ENCODE assay signal across 8 cellular contexts in the genomic region with DNA sequence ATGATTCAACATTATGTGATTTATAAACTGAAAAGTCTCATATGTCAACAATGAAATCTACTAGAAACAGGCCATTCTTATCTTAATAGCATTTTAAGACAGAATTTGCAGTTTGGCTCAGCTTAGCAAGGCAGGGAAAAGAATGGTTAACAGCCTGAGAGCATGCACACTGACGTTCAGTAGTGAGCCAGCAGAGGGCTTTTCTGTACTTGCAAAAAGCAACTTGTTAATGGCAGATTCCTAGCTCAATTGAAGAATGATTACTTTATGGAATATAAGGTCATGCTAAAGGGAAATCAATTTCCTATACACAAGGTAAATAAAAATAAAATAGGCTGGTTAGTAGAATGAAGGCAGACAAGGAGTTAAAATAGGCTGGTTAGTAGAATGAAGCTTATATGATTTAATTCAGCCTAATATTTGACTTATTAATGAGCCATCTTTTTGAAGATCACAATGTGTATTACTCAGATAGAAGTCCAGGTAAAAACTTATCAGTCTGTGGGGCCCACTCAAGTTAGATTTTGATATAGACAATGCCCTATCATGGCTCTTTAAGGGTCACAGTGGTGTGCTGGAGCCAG.
DNase-seq lines count a peak whose midpoint lies in the region; ATAC-seq, FAIRE-seq and TF ChIP-seq lines count a peak whose summit lies in the region.

No MANE protein-coding gene starts in this region.

- CTCF ChIA-PET in HepG2 (lab: Yijun Ruan, JAX; ENCODE audit: low intra/inter-chr PET ratio, low total read pairs) = interaction anchor here (1.0 kb wide), 1 partner anchor 75 kb away, joined by 5 read pairs; no protein-coding TSS in a partner anchor

- DNase-seq in DMS114 treated with DMSO at 0.1 percent for 48 hours (lab: John Stamatoyannopoulos, UW; ENCODE audit: unreplicated experiment) (peak; percentile 50), NCI-H1417 (lab: John Stamatoyannopoulos, UW) (peak in 2 of 3 experiments; percentile 41 to 81), astrocyte of the hippocampus (ENCODE audit: low read depth, low spot score) (peak; percentile 79), HepG2 (ENCODE audit: low spot score) (peak; percentile 16)
- DNase-seq in activated CD4-positive, alpha-beta T cell treated with anti-CD3 and anti-CD28 coated beads for 48 hours = no peak
- no peak for DNase-seq in stimulated activated CD4-positive, alpha-beta T cell treated with anti-CD3 and anti-CD28 coated beads, Interleukin-4, amount 100 ng/mL, for 4 hours

- H3K9ac ChIP-seq in HepG2 (ENCODE audit: insufficient read depth, low read depth, low read length) = no peak overlapping the region

- in situ Hi-C loops in HepG2 (cut with HindIII; ENCODE audit: extremely low pct_ligation_motif_present, low pct_unique_long_range_greater_than_20kb) = loop anchor here (25.0 kb wide), 1 partner anchor 408 kb away; no protein-coding TSS in a partner anchor

- POLR2A ChIA-PET in HepG2 (lab: Yijun Ruan, JAX) = no interaction called here

- H3K4me2 ChIP-seq in HepG2 (ENCODE audit: low read depth, low read length) = no peak overlapping the region

- H3K4me3 ChIP-seq in HepG2 (replicated peaks in 1 of 3; ENCODE audit: insufficient read depth in 1 of 3, low read depth in 2 of 3, low read length in 3 of 3) = no peak overlapping the region

- TF ChIP-seq POLR2A in HepG2 (IDR thresholded peaks at IDR 0.05; ENCODE audit: insufficient read depth in 1 of 2, low read depth in 2 of 2, low read length in 2 of 2) = no peak

- no TSS peak for BruUV-seq in HepG2 (replicated peaks; lab: Mats Ljungman, UMichigan)

- no peaks in the 10 kb centered on the region for H3K79me2 ChIP-seq in HepG2 (ENCODE audit: insufficient read depth, low read length)

- H3K27ac ChIP-seq in HepG2 (ENCODE audit: extremely low read length, insufficient read depth, low read length) = no peak overlapping the region

- no peak for TF ChIP-seq EP300 in HepG2 (IDR thresholded peaks at IDR 0.05; ENCODE audit: low read depth in 2 of 2, low read length in 2 of 2)
- no peak for TF ChIP-seq EP300 in HepG2 (CRISPR knock-in tag; IDR thresholded peaks at IDR 0.05; ENCODE audit: borderline replicate concordance)

- H3K9me3 ChIP-seq in HepG2 (ENCODE audit: low read length) = no peaks in the 10 kb centered on the region

- H3K4me1 ChIP-seq in HepG2 (ENCODE audit: insufficient read depth, low read length) = no peaks in the 10 kb centered on the region

- ATAC-seq in GM21526 (IDR thresholded peaks at IDR 0.05; ENCODE audit: low FRiP score, unreplicated experiment) = peak; percentile 79
- peak; percentile 82 for ATAC-seq in HepG2
- ATAC-seq in HG02840 (IDR thresholded peaks at IDR 0.05; ENCODE audit: low FRiP score, unreplicated experiment) = no peak

- no peaks in the 10 kb centered on the region for H4K20me1 ChIP-seq in HepG2 (ENCODE audit: insufficient read depth, low read length)

- TF ChIP-seq CTCF in HepG2 (CRISPR knock-in tag; IDR thresholded peaks at IDR 0.05) = peak; percentile 38

- intact Hi-C loops in HepG2 (cut with micrococcal nuclease; ENCODE audit: unreplicated experiment) = loop anchor here (1.0 kb wide), 1 partner anchor 75 kb away; no protein-coding TSS in a partner anchor

- H3K27me3 ChIP-seq in HepG2 (ENCODE audit: control insufficient read depth in 1 of 2, insufficient read depth in 2 of 2, low read length in 2 of 2) = no peaks in the 10 kb centered on the region

- no peak overlapping the region for H2AFZ ChIP-seq in HepG2 (ENCODE audit: low read length)

- no peak for TF ChIP-seq RAD21 in HepG2 (CRISPR knock-in tag; IDR thresholded peaks at IDR 0.05)

- WGBS in HepG2 (ENCODE audit: low lambda C conversion rate) = 0% methylated on average over 1 of the region's 1 CpG

- peak; percentile 54 for FAIRE-seq in HepG2 (lab: Jason Lieb, UNC)

- no peaks in the 10 kb centered on the region for H3K36me3 ChIP-seq in HepG2 (replicated peaks in 1 of 2; ENCODE audit: control insufficient read depth in 1 of 2, insufficient read depth in 2 of 2, low read length in 2 of 2)

TF ChIP-seq in HepG2, 621 proteins besides CTCF, POLR2A, EP300 and RAD21:
- TF ChIP-seq STAG1 (CRISPR knock-in tag; IDR thresholded peaks at IDR 0.05) (peak; percentile 47), TCF7 (IDR thresholded peaks at IDR 0.05; ENCODE audit: low read depth) (no peak), SMC3 (IDR thresholded peaks at IDR 0.05; ENCODE audit: low read length) (peak; percentile 27; the same call in 1 of the 2 replicates), ZNF652 (CRISPR knock-in tag; IDR thresholded peaks at IDR 0.05; ENCODE audit: borderline replicate concordance, low read depth) (peak; percentile 77), HNRNPL (IDR thresholded peaks at IDR 0.05; ENCODE audit: low read depth, low read length) (no peak), ONECUT2 (CRISPR knock-in tag; IDR thresholded peaks at IDR 0.05) (no peak)
- TF ChIP-seq, protein P1, sequence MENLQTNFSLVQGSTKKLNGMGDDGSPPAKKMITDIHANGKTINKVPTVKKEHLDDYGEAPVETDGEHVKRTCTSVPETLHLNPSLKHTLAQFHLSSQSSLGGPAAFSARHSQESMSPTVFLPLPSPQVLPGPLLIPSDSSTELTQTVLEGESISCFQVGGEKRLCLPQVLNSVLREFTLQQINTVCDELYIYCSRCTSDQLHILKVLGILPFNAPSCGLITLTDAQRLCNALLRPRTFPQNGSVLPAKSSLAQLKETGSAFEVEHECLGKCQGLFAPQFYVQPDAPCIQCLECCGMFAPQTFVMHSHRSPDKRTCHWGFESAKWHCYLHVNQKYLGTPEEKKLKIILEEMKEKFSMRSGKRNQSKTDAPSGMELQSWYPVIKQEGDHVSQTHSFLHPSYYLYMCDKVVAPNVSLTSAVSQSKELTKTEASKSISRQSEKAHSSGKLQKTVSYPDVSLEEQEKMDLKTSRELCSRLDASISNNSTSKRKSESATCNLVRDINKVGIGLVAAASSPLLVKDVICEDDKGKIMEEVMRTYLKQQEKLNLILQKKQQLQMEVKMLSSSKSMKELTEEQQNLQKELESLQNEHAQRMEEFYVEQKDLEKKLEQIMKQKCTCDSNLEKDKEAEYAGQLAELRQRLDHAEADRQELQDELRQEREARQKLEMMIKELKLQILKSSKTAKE (CRISPR knock-in tag; IDR thresholded peaks at IDR 0.05; ENCODE audit: borderline replicate concordance) = no peak
- TF ChIP-seq, protein P2, sequence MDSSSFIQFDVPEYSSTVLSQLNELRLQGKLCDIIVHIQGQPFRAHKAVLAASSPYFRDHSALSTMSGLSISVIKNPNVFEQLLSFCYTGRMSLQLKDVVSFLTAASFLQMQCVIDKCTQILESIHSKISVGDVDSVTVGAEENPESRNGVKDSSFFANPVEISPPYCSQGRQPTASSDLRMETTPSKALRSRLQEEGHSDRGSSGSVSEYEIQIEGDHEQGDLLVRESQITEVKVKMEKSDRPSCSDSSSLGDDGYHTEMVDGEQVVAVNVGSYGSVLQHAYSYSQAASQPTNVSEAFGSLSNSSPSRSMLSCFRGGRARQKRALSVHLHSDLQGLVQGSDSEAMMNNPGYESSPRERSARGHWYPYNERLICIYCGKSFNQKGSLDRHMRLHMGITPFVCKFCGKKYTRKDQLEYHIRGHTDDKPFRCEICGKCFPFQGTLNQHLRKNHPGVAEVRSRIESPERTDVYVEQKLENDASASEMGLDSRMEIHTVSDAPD (CRISPR knock-in tag; IDR thresholded peaks at IDR 0.05) = no peak
- TF ChIP-seq, protein P3, sequence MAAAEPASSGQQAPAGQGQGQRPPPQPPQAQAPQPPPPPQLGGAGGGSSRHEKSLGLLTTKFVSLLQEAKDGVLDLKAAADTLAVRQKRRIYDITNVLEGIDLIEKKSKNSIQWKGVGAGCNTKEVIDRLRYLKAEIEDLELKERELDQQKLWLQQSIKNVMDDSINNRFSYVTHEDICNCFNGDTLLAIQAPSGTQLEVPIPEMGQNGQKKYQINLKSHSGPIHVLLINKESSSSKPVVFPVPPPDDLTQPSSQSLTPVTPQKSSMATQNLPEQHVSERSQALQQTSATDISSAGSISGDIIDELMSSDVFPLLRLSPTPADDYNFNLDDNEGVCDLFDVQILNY (CRISPR knock-in tag; conservative IDR thresholded peaks at IDR 0.05) = no peak

Comparison
In these comparisons a context has a peak if more than half of its experiments do, and no peak if none do; other contexts are left out.
1. DNase-seq: peak in DMS114 treated with DMSO at 0.1 percent for 48 hours (single experiment), NCI-H1417 (2 of 3), astrocyte of the hippocampus (single experiment) and HepG2 (single experiment); none in activated CD4-positive, alpha-beta T cell treated with anti-CD3 and anti-CD28 coated beads for 48 hours (single experiment) and stimulated activated CD4-positive, alpha-beta T cell treated with anti-CD3 and anti-CD28 coated beads, Interleukin-4, amount 100 ng/mL, for 4 hours (0 of 2).